17 cellular contexts compared by ENCODE assay signal in genomic region chr3:25834346-25834745, GRCh38. TPM values are rescaled to one million over a fixed set of nuclear protein-coding genes. Genes with fewer than 3 reads are reported as not detected.
DNase-seq lines count a peak whose midpoint lies in the region; ATAC-seq, FAIRE-seq and TF ChIP-seq lines count a peak whose summit lies in the region.
"Had no signal": no experiment of that assay in that cellular context is flagged by ENCODE, and none has a peak within 500 bp of the region (broad histone marks: within the 10 kb centered on the region; RNA-seq: fewer than 3 reads in every experiment).

No MANE protein-coding gene starts in this region.

- DNase-seq in heart left ventricle (no peak), pancreas (no peak), hippocampal formation (lab: John Stamatoyannopoulos, UW) (no peak), LoVo (ENCODE audit: low spot score) (no peak)
- DNase-seq: activated CD8-positive, alpha-beta memory T cell treated with anti-CD3 and anti-CD28 coated beads, Interleukin-2, amount 50 U/mL, for 48 hours; adrenal gland; BE2C; immature natural killer cell; NCI-H146; NCI-H774; Right ventricle myocardium superior; stimulated activated CD4-positive, alpha-beta T cell treated with anti-CD3 and anti-CD28 coated beads, Interleukin-4, amount 100 ng/mL, for 1 hour; stimulated activated naive CD8-positive, alpha-beta T cell treated with anti-CD3 and anti-CD28 coated beads, Interleukin-15, Interleukin-2, amounts not matched to agents 100 U/mL and 50 U/mL, for 24 hours had no signal

- H3K36me3 ChIP-seq in heart left ventricle: no peaks in the 10 kb centered on the region
- H3K36me3 ChIP-seq in pancreas: no peaks in the 10 kb centered on the region
- H3K36me3 ChIP-seq: adrenal gland, BE2C had no signal

- H3K4me3 ChIP-seq in heart left ventricle: no peak overlapping the region
- no peak overlapping the region for H3K4me3 ChIP-seq in pancreas
- H3K4me3 ChIP-seq: adrenal gland had no signal

- peaks cover 0 to 12% (median 0%) of the 10 kb centered on the region in 12 donors for H3K9me3 ChIP-seq in heart left ventricle
- H3K9me3 ChIP-seq in pancreas: no peaks in the 10 kb centered on the region
- H3K9me3 ChIP-seq: adrenal gland, BE2C had no signal

- no peak for TF ChIP-seq CTCF in heart left ventricle (IDR thresholded peaks at IDR 0.05)
- no peak for TF ChIP-seq CTCF in pancreas (IDR thresholded peaks at IDR 0.05)

- H3K27ac ChIP-seq in heart left ventricle: no peak overlapping the region
- H3K27ac ChIP-seq in pancreas: no peak overlapping the region
- H3K27ac ChIP-seq: adrenal gland had no signal

- H3K4me1 ChIP-seq in heart left ventricle (no peaks in the 10 kb centered on the region), pancreas (no peaks in the 10 kb centered on the region)
- H3K4me1 ChIP-seq: adrenal gland, BE2C had no signal

- ATAC-seq in GM18861 (IDR thresholded peaks at IDR 0.05; ENCODE audit: unreplicated experiment) (peak; percentile 53), GM21423 (IDR thresholded peaks at IDR 0.05; ENCODE audit: unreplicated experiment) (peak; percentile 54), HG02943 (IDR thresholded peaks at IDR 0.05; ENCODE audit: low read depth, unreplicated experiment) (peak; percentile 70), HG03565 (IDR thresholded peaks at IDR 0.05; ENCODE audit: unreplicated experiment) (peak; percentile 75), heart left ventricle (no peak), pancreas (no peak)
- ATAC-seq: stimulated activated naive CD8-positive, alpha-beta T cell treated with anti-CD3 and anti-CD28 coated beads, Interleukin-15, Interleukin-2, amounts not matched to agents 100 U/mL and 50 U/mL, for 24 hours had no signal

- FAIRE-seq in pancreas (lab: Jason Lieb, UNC): no peak

- H3K27me3 ChIP-seq in heart left ventricle: no peaks in the 10 kb centered on the region
- no peaks in the 10 kb centered on the region for H3K27me3 ChIP-seq in pancreas
- H3K27me3 ChIP-seq: adrenal gland, BE2C had no signal

- intact Hi-C loops in heart left ventricle (cut with DNase I) (no loop called here), pancreas (cut with DNase I) (no loop called here)

- TF ChIP-seq POLR2A in heart left ventricle (IDR thresholded peaks at IDR 0.05): no peak

RNA-seq across cellular contexts. Expression of gene OXSM, which starts 44.5 kb away (rescaled TPM):
- total RNA-seq in heart left ventricle: 10 to 100 TPM in 7 of 9 donors, 1 to 10 TPM in 2; 7.3 to 18.5 (median 13.7) TPM
- polyA plus RNA-seq in heart left ventricle: 10 to 100 TPM; 15.0 to 21.8 TPM
- total RNA-seq in pancreas: 1 to 10 TPM; 3.5 to 7.7 (median 6.4) TPM
- polyA plus RNA-seq in pancreas: 10 to 100 TPM in 1 of 2 donors, 1 to 10 TPM in 1; 8.9 to 13.8 TPM

RNA-seq across cellular contexts. Expression of gene NGLY1, which starts 51.1 kb away (rescaled TPM):
- total RNA-seq in heart left ventricle (10 to 100 TPM; 18.5 to 41.0 (median 31.0) TPM), pancreas (10 to 100 TPM; 14.0 to 22.6 (median 21.9) TPM)
- polyA plus RNA-seq in heart left ventricle (10 to 100 TPM; 22.3 to 40.2 TPM), pancreas (10 to 100 TPM; 17.6 to 22.4 TPM)

Comparison
In these comparisons a context has a peak if more than half of its experiments do, and no peak if none do; other contexts are left out.
1. ATAC-seq: peak in GM18861 (single experiment), GM21423 (single experiment), HG02943 (single experiment) and HG03565 (single experiment); none in heart left ventricle (0 of 4) and pancreas (0 of 4).